26 cellular contexts compared by ENCODE assay signal in genomic region chr1:160237558-160237957, GRCh38. TPM values are rescaled to one million over a fixed set of nuclear protein-coding genes. Genes with fewer than 3 reads are reported as not detected.
"Had no signal": no experiment of that assay in that cellular context is flagged by ENCODE, and none has a peak within 500 bp of the region (broad histone marks: within the 10 kb centered on the region; RNA-seq: fewer than 3 reads in every experiment).

No MANE protein-coding gene starts in this region.

- H3K4me1 ChIP-seq: colonic mucosa, esophagus squamous epithelium, parathyroid adenoma, prostate gland, transverse colon had no signal

- H3K4me2 ChIP-seq: hepatocyte had no signal

- H3K4me3 Mint-ChIP-seq: nephron had no signal

- H3K9me3 ChIP-seq: colonic mucosa, esophagus squamous epithelium, prostate gland, spleen, stomach, thoracic aorta, transverse colon had no signal

- H3K27ac ChIP-seq: colonic mucosa, esophagus squamous epithelium, hepatocyte, parathyroid adenoma, prostate gland, spleen, stomach, thoracic aorta, transverse colon had no signal

- H3K79me2 ChIP-seq: parathyroid adenoma had no signal

- FAIRE-seq: kidney had no signal

- ATAC-seq: left cardiac atrium, sciatic nerve had no signal

- H3K9ac ChIP-seq: parathyroid adenoma had no signal

- DNase-seq: colonic mucosa; dermis blood vessel endothelial cell; esophagus squamous epithelium; foreskin fibroblast; kidney; left cardiac atrium; left ventricle myocardium superior; mesendoderm; naive B cell; retina; spleen; stimulated activated CD4-positive, alpha-beta T cell treated with anti-CD3 and anti-CD28 coated beads, Interleukin-15, amount 100 ng/mL, for 24 hours; stimulated activated CD4-positive, alpha-beta T cell treated with anti-CD3 and anti-CD28 coated beads, Interleukin-1b, Interleukin-23, amount 100 ng/mL, for 48 hours; stimulated activated CD4-positive, alpha-beta T cell treated with anti-CD3 and anti-CD28 coated beads, Interleukin-4, amount 100 ng/mL, for 24 hours; stimulated activated naive CD4-positive, alpha-beta T cell; stomach; substantia nigra; transverse colon had no signal

- H2AFZ ChIP-seq: hepatocyte, parathyroid adenoma had no signal

- H3K27me3 Mint-ChIP-seq: naive B cell had no signal

- H3K4me1 Mint-ChIP-seq: nephron had no signal

- H3K9me3 Mint-ChIP-seq: naive B cell, nephron had no signal

- H3K27me3 ChIP-seq: colonic mucosa, esophagus squamous epithelium, hepatocyte, spleen, stomach, transverse colon had no signal

- H3K27ac Mint-ChIP-seq: nephron had no signal

- H3K4me3 ChIP-seq: colonic mucosa, esophagus squamous epithelium, hepatocyte, lung, prostate gland, spleen, stomach, thoracic aorta, transverse colon had no signal

RNA-seq across cellular contexts. Expression of gene CASQ1, which starts 47.2 kb away (rescaled TPM):
- total RNA-seq: colonic mucosa, dermis blood vessel endothelial cell, epithelial cell of proximal tubule, hepatocyte had no signal
